In the genomic region with DNA sequence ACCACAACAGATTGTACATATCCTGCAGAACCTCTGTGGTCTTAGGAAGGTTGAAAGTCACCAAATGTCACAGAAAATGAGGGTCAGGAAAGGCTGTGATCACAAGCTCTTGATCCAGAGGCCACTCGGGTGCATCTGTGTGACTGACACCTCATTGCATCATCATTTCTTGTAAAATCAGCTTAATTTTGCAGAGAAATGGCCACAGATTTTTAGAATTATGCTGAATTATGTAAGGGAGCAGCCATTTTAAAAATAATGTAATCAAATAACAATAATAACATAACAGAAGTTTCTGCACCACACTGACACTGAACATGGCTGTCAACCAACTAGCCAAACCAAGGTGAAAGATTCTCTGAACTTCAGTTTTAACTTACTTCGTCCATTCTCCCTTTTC, we compare ENCODE assay signal across 14 cellular contexts.
DNase-seq lines count a peak whose midpoint lies in the region; ATAC-seq lines count a peak whose summit lies in the region.
"Had no signal": no experiment of that assay in that cellular context is flagged by ENCODE, and none has a peak within 500 bp of the region (broad histone marks: within the 10 kb centered on the region; RNA-seq: fewer than 3 reads in every experiment).

No MANE protein-coding gene starts in this region.

- ATAC-seq in stimulated activated naive B cell treated with anti-CD40 and anti-IgM and Interleukin-4, amounts not matched to agents 10 μg/mL and 1 μg/mL and 100 μg/mL, for 72 hours (replicated peaks), result no peak

- no peak overlapping the region for H3K9ac ChIP-seq in rectal smooth muscle tissue (ENCODE audit: low read length)

- DNase-seq in activated CD8-positive, alpha-beta memory T cell treated with anti-CD3 and anti-CD28 coated beads for 24 hours, result peak; percentile 28
- no peak for DNase-seq in activated CD8-positive, alpha-beta memory T cell treated with anti-CD3 and anti-CD28 coated beads, Interleukin-2, amount 50 U/mL, for 4 hours
- peak; percentile 43 for DNase-seq in NCI-H82 treated with DMSO at 0.1 percent for 48 hours (lab: John Stamatoyannopoulos, UW; ENCODE audit: unreplicated experiment)
- DNase-seq in cerebellar cortex (ENCODE audit: low spot score), result peak; percentile 37
- no peak for DNase-seq in stimulated activated naive B cell treated with anti-CD40 and anti-IgM and Interleukin-4, amounts not matched to agents 10 μg/mL and 1 μg/mL and 100 μg/mL, for 72 hours
- no peak for DNase-seq in NCI-H2171 (lab: John Stamatoyannopoulos, UW)
- no peak for DNase-seq in SIG-M5 (lab: John Stamatoyannopoulos, UW)
- DNase-seq: NCI-H1092; NCI-H524 treated with DMSO at 0.1 percent for 48 hours; stimulated activated CD4-positive, alpha-beta T cell treated with anti-CD3 and anti-CD28 coated beads, Interleukin-4, amount 100 ng/mL, for 24 hours had no signal

- no peaks in the 10 kb centered on the region for H3K36me3 ChIP-seq in rectal smooth muscle tissue (ENCODE audit: control insufficient read depth, insufficient read depth, low read length)
- H3K36me3 ChIP-seq: neutrophil, thoracic aorta had no signal

- peaks cover 22 to 37% of the 10 kb centered on the region in 2 donors for H3K36me3 Mint-ChIP-seq in stimulated activated naive B cell treated with anti-CD40 and anti-IgM and Interleukin-4, amounts not matched to agents 10 μg/mL and 1 μg/mL and 100 μg/mL, for 72 hours

- no peaks in the 10 kb centered on the region for H3K27me3 ChIP-seq in rectal smooth muscle tissue (ENCODE audit: control insufficient read depth, insufficient read depth, low read length)

- H3K4me3 ChIP-seq in rectal smooth muscle tissue (ENCODE audit: low read length), result no peak overlapping the region
- H3K4me3 ChIP-seq: thoracic aorta had no signal

- no peaks in the 10 kb centered on the region for H3K9me3 Mint-ChIP-seq in stimulated activated naive B cell treated with anti-CD40 and anti-IgM and Interleukin-4, amounts not matched to agents 10 μg/mL and 1 μg/mL and 100 μg/mL, for 72 hours

- H3K27ac ChIP-seq in rectal smooth muscle tissue (ENCODE audit: low read depth, low read length), result peak overlapping the region; percentile 51
- H3K27ac ChIP-seq: HL-60, neutrophil, thoracic aorta had no signal

- H3K4me3 Mint-ChIP-seq in stimulated activated naive B cell treated with anti-CD40 and anti-IgM and Interleukin-4, amounts not matched to agents 10 μg/mL and 1 μg/mL and 100 μg/mL, for 72 hours, result no peak overlapping the region

- H3K27me3 Mint-ChIP-seq in stimulated activated naive B cell treated with anti-CD40 and anti-IgM and Interleukin-4, amounts not matched to agents 10 μg/mL and 1 μg/mL and 100 μg/mL, for 72 hours, result no peaks in the 10 kb centered on the region

- H3K4me1 Mint-ChIP-seq in stimulated activated naive B cell treated with anti-CD40 and anti-IgM and Interleukin-4, amounts not matched to agents 10 μg/mL and 1 μg/mL and 100 μg/mL, for 72 hours, result peaks cover 22 to 51% of the 10 kb centered on the region in 2 donors

- H3K4me1 ChIP-seq in rectal smooth muscle tissue (ENCODE audit: control insufficient read depth, insufficient read depth, low read length), result peaks cover 34% of the 10 kb centered on the region

- H3K27ac Mint-ChIP-seq in stimulated activated naive B cell treated with anti-CD40 and anti-IgM and Interleukin-4, amounts not matched to agents 10 μg/mL and 1 μg/mL and 100 μg/mL, for 72 hours, result no peak overlapping the region

Comparison
In these comparisons a context has a peak if more than half of its experiments do, and no peak if none do; other contexts are left out.
1. DNase-seq: peak in activated CD8-positive, alpha-beta memory T cell treated with anti-CD3 and anti-CD28 coated beads for 24 hours (single experiment), NCI-H82 treated with DMSO at 0.1 percent for 48 hours (single experiment) and cerebellar cortex (single experiment); none in activated CD8-positive, alpha-beta memory T cell treated with anti-CD3 and anti-CD28 coated beads, Interleukin-2, amount 50 U/mL, for 4 hours (single experiment), stimulated activated naive B cell treated with anti-CD40 and anti-IgM and Interleukin-4, amounts not matched to agents 10 μg/mL and 1 μg/mL and 100 μg/mL, for 72 hours (single experiment), NCI-H2171 (single experiment) and SIG-M5 (single experiment).